ENCODE assay signal across 9 cellular contexts in the genomic region with DNA sequence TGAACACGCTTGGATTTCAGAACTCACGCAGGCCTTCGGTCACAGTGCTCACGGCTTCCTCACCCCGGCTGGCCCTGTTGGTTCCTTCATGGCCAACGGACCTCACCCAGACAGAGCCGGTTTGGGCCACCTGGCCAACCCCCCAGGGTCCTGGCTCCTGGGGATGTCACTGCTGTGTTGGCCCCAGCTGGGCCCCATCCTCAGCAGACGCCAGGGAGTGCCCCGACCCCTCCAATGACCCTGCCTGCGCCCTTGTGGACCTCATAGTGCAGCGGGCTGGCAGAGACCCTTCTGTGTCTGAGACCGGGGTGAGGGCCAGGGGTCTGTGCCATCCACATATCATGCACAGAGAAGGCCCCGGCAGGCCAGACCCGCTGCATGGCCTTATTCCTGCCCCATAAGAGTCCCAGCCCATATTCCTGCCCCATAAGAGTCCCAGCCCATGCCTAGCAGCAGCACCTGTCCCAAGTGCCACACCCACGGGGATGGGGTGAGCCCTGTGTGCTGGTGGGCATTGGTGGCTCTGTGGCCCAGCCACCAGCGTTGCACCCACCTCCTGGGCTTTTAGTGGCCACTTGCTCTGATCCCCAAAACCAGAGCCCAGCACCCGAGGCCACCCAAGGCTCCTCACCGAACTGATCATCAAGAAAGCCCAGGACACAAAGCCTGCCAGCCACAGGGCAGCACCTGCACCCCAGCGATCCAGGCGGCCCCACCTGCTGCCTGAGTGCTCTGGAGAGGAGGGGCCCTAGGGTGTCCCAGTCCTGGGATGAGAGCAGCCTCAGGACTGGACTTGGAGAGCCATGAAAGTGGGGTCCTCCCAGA. TPM values are rescaled to one million over a fixed set of nuclear protein-coding genes. Genes with fewer than 3 reads are reported as not detected.
DNase-seq lines count a peak whose midpoint lies in the region; ATAC-seq, FAIRE-seq and TF ChIP-seq lines count a peak whose summit lies in the region.
"Had no signal": no experiment of that assay in that cellular context is flagged by ENCODE, and none has a peak within 500 bp of the region (broad histone marks: within the 10 kb centered on the region; RNA-seq: fewer than 3 reads in every experiment).

No MANE protein-coding gene starts in this region.

- BruUV-seq in K562 (replicated peaks; lab: Mats Ljungman, UMichigan): no TSS peak

- H3K4me1 Mint-ChIP-seq in IgD-negative memory B cell: peaks cover 31 to 41% (median 41%) of the 10 kb centered on the region in 3 donors
- H3K4me1 Mint-ChIP-seq in naive thymus-derived CD8-positive, alpha-beta T cell: peaks cover 9 to 34% (median 18%) of the 10 kb centered on the region in 4 donors

- peaks cover 39% of the 10 kb centered on the region for H3K4me1 ChIP-seq in BLaER1
- peaks cover 16 to 42% of the 10 kb centered on the region in 2 experiments; a peak in 3 of 5 replicates for H3K4me1 ChIP-seq in K562 (replicated peaks in 1 of 2; ENCODE audit: control insufficient read depth in 2 of 2, insufficient read depth in 2 of 2, low read length in 2 of 2)

- no peak for TF ChIP-seq EP300 in K562 (IDR thresholded peaks at IDR 0.05; ENCODE audit: low read length)

- CTCF ChIA-PET in K562 (lab: Yijun Ruan, JAX; ENCODE audit: low intra/inter-chr PET ratio): no interaction called here

- H3K9me1 ChIP-seq in K562 (ENCODE audit: control insufficient read depth, insufficient read depth, low read length): no peaks in the 10 kb centered on the region

- H3K27ac Mint-ChIP-seq in IgD-negative memory B cell: peak overlapping the region; percentile 84 to 97 (median 86)
- peak overlapping the region in 6 of 10 donors; percentile 20 to 77 (median 56) for H3K27ac Mint-ChIP-seq in naive thymus-derived CD8-positive, alpha-beta T cell

- H3K27ac ChIP-seq in BLaER1 (peak overlapping the region; percentile 85), K562 (ENCODE audit: extremely low read depth, low read depth, low read length) (no peak overlapping the region)

- H3K27me3 ChIP-seq in BLaER1 (no peaks in the 10 kb centered on the region), K562 (ENCODE audit: control insufficient read depth in 2 of 2, insufficient read depth in 2 of 2, low read length in 2 of 2) (peaks cover 0 to 5% of the 10 kb centered on the region in 2 experiments; a peak in 1 of 5 replicates)

- POLR2A ChIA-PET in K562 (lab: Yijun Ruan, JAX): no interaction called here
- POLR2A ChIA-PET in naive thymus-derived CD8-positive, alpha-beta T cell (lab: Charles Lee): interaction anchor here (1.0 to 1.9 kb wide), 4 partner anchors 8 to 139 kb away, joined by 3 to 16 read pairs (median 4); no protein-coding TSS in a partner anchor

- in situ Hi-C loops in K562 (cut with MboI): no loop called here

- no peaks in the 10 kb centered on the region for H3K9me3 Mint-ChIP-seq in IgD-negative memory B cell
- no peaks in the 10 kb centered on the region for H3K9me3 Mint-ChIP-seq in naive thymus-derived CD8-positive, alpha-beta T cell

- H3K4me3 Mint-ChIP-seq in IgD-negative memory B cell: peak overlapping the region; percentile 70 to 95 (median 80)
- H3K4me3 Mint-ChIP-seq in naive thymus-derived CD8-positive, alpha-beta T cell: peak overlapping the region; percentile 44 to 82 (median 64)

- no peak for TF ChIP-seq POLR2A in K562 (conservative IDR thresholded peaks at IDR 0.05)

- no peak for FAIRE-seq in K562 (lab: Jason Lieb, UNC)
- FAIRE-seq: D721Med had no signal

- H3K36me3 ChIP-seq in BLaER1: peaks cover 17% of the 10 kb centered on the region
- no peaks in the 10 kb centered on the region; the same call in 2 of the 3 replicates for H3K36me3 ChIP-seq in K562 (ENCODE audit: control insufficient read depth, insufficient read depth, low read length)

- DNase-seq in K562 (ENCODE audit: extremely low read depth in 1 of 4, low spot score in 3 of 4) (no peak), NCI-H446 (lab: John Stamatoyannopoulos, UW) (no peak), inferior parietal cortex (ENCODE audit: extremely low spot score) (no peak)
- no peak for DNase-seq in naive thymus-derived CD8-positive, alpha-beta T cell
- no peak for DNase-seq in stimulated activated CD4-positive, alpha-beta T cell treated with anti-CD3 and anti-CD28 coated beads, Interleukin-15, amount 100 ng/mL, for 24 hours

- intact Hi-C loops in K562 (cut with micrococcal nuclease): no loop called here

- no peaks in the 10 kb centered on the region for H3K27me3 Mint-ChIP-seq in IgD-negative memory B cell
- no peaks in the 10 kb centered on the region for H3K27me3 Mint-ChIP-seq in naive thymus-derived CD8-positive, alpha-beta T cell

- H3K9me3 ChIP-seq in BLaER1: no peaks in the 10 kb centered on the region
- H3K9me3 ChIP-seq in K562 (replicated peaks; ENCODE audit: control insufficient read depth, insufficient read depth, low read depth, low read length): no peaks in the 10 kb centered on the region

- ATAC-seq in K562 (no peak), GM18511 (IDR thresholded peaks at IDR 0.05; ENCODE audit: unreplicated experiment) (no peak)
- ATAC-seq in naive thymus-derived CD8-positive, alpha-beta T cell: no peak

- peak overlapping the region; percentile 87; the same call in 1 of the 2 replicates for H3K9ac ChIP-seq in BLaER1
- H3K9ac ChIP-seq in K562 (ENCODE audit: insufficient read depth in 1 of 2, low read depth in 2 of 2, low read length in 2 of 2): peak overlapping the region; percentile 72 to 95; a peak in 3 of 4 replicates

- peak overlapping the region; percentile 94; the same call in 1 of the 2 replicates for H2AFZ ChIP-seq in K562 (ENCODE audit: low read depth, low read length)

- no peak for TF ChIP-seq CTCF in K562 (IDR thresholded peaks at IDR 0.05 in 2 of 3, conservative IDR thresholded peaks at IDR 0.05 in 1 of 3; ENCODE audit: insufficient read depth in 2 of 3, low read depth in 1 of 3, low read length in 3 of 3)

- H3K36me3 Mint-ChIP-seq in IgD-negative memory B cell: peaks cover 5% of the 10 kb centered on the region
- peaks cover 0 to 7% (median 0%) of the 10 kb centered on the region in 3 donors for H3K36me3 Mint-ChIP-seq in naive thymus-derived CD8-positive, alpha-beta T cell

- 68% methylated on average over 19 of the region's 20 CpGs for WGBS in K562 (ENCODE audit: insufficient coverage, low coverage, missing lambda C conversion rate)

- peaks cover 11% of the 10 kb centered on the region; the same call in 1 of the 3 replicates for H3K79me2 ChIP-seq in K562 (ENCODE audit: control insufficient read depth, insufficient read depth, low read length)

- peak overlapping the region; percentile 91; the same call in 1 of the 2 replicates for H3K4me3 ChIP-seq in BLaER1
- no peak overlapping the region for H3K4me3 ChIP-seq in K562

- H4K20me1 ChIP-seq in BLaER1 (peaks cover 33% of the 10 kb centered on the region), K562 (replicated peaks; ENCODE audit: control insufficient read depth, insufficient read depth, low read length) (peaks cover 9% of the 10 kb centered on the region)

- H3K4me2 ChIP-seq in BLaER1: peak overlapping the region; percentile 98
- H3K4me2 ChIP-seq in K562 (ENCODE audit: insufficient read depth, low read length): peak overlapping the region; percentile 73; the same call in 1 of the 2 replicates

- no peak for TF ChIP-seq RAD21 in K562 (CRISPR knock-in tag; conservative IDR thresholded peaks at IDR 0.05 in 1 of 2, IDR thresholded peaks at IDR 0.05 in 1 of 2)

TF ChIP-seq in K562, 482 proteins besides CTCF, POLR2A, EP300 and RAD21:
- TF ChIP-seq FOXJ2 (tag; IDR thresholded peaks at IDR 0.05) (no peak), ZNF263 (CRISPR knock-in tag; IDR thresholded peaks at IDR 0.05; ENCODE audit: borderline replicate concordance) (no peak), KHSRP (IDR thresholded peaks at IDR 0.05) (no peak), MYNN (IDR thresholded peaks at IDR 0.05) (peak; percentile 83; the same call in 1 of the 2 replicates), MYNN (CRISPR knock-in tag; IDR thresholded peaks at IDR 0.05) (no peak), PCBP1 (IDR thresholded peaks at IDR 0.05; ENCODE audit: low read depth, low read length, poor library complexity, severe bottlenecking) (peak; percentile 14)

RNA-seq across cellular contexts. Expression of gene LPCAT1, which starts 1.3 kb away (rescaled TPM):
- 76.4 TPM for polyA plus RNA-seq in IgD-negative memory B cell
- 26.9 and 48.0 TPM in 2 replicates for total RNA-seq in K562 (2011; cell fraction: chromatin; rRNA removed; ENCODE audit: low replicate concordance)
- 30.5 and 38.2 TPM in 2 replicates for total RNA-seq in K562 (2011; cell fraction: nucleolus; rRNA removed)
- total RNA-seq in K562 (2011; cell fraction: nucleoplasm; rRNA removed): 24.9 and 32.4 TPM in 2 replicates
- total RNA-seq in K562 (2014; rRNA removed): 13.6 and 13.9 TPM in 2 replicates
- 9.2 and 11.1 TPM in 2 replicates for total RNA-seq in K562 (2014; rRNA removed; fragmentation: Illumina TruSeq; extraction: Trizol)
- total RNA-seq in K562 (2015; rRNA removed; fragmentation: Illumina TruSeq; extraction: Trizol): 15.5 and 18.4 TPM in 2 replicates
- total RNA-seq in K562 (2021): 18.4 and 20.8 TPM in 2 replicates
- polyA plus RNA-seq in K562 (2011; rRNA removed): 17.0 and 20.6 TPM in 2 replicates
- polyA plus RNA-seq in K562 (2011; cell fraction: cytosol; rRNA removed): 14.5 and 16.7 TPM in 2 replicates
- polyA plus RNA-seq in K562 (2011; cell fraction: nucleus; rRNA removed): 32.2 and 34.4 TPM in 2 replicates
- polyA plus RNA-seq in K562 (2012): 10.5 and 12.5 TPM in 2 replicates
- polyA plus RNA-seq in K562 (2014; fragmentation: Illumina TruSeq; extraction: Trizol): 15.2 TPM in 2 replicates
- polyA plus RNA-seq in K562 (2014; fragmentation: Nextera tagmentation; extraction: Ambion mirVana): under 1 TPM; 0.14 to 0.53 TPM
- polyA plus RNA-seq in K562 (2014; rRNA removed): 13.1 and 14.9 TPM in 2 replicates
- 10.9 and 14.5 TPM in 2 replicates for polyA minus RNA-seq in K562 (2011; rRNA and poly(A)+ RNA removed)
- 13.2 and 14.3 TPM in 2 replicates for polyA minus RNA-seq in K562 (2011; cell fraction: cytosol; rRNA and poly(A)+ RNA removed)
- polyA minus RNA-seq in K562 (2011; cell fraction: nucleus; rRNA and poly(A)+ RNA removed): 9.4 and 24.4 TPM in 2 replicates
- total RNA-seq in naive thymus-derived CD8-positive, alpha-beta T cell: 10 to 100 TPM; 40.3 to 46.1 TPM
- polyA plus RNA-seq in naive thymus-derived CD8-positive, alpha-beta T cell: 10 to 100 TPM; 18.6 to 46.3 (median 20.9) TPM
